ENCODE assay signal across 27 cellular contexts in the genomic region with DNA sequence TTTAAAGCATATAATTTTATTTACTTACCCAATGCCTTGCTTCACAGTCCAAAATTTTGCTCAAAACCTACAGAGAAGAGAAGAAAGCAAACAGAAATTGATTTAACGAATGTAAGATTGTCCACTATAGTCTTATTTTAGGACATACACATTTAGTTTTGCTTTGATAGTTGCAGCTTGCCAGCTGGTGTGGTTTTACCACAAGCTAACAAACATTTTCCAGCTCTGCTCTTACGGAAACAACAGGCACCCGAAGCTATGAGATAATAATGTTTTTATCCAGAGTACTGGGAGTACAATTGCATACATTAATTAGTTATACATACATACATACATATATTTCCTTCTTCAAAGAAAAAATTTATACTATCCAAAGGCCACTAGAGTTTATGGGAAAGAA. TPM values are rescaled to one million over a fixed set of nuclear protein-coding genes. Genes with fewer than 3 reads are reported as not detected.
DNase-seq lines count a peak whose midpoint lies in the region; ATAC-seq and TF ChIP-seq lines count a peak whose summit lies in the region.
"Had no signal": no experiment of that assay in that cellular context is flagged by ENCODE, and none has a peak within 500 bp of the region (broad histone marks: within the 10 kb centered on the region; RNA-seq: fewer than 3 reads in every experiment).

No MANE protein-coding gene starts in this region.

- H3K9ac ChIP-seq in subcutaneous abdominal adipose tissue (ENCODE audit: low read length in 5 of 5) = peak overlapping the region in 3 of 5 donors; percentile 0 to 100 (median 99)

- peaks cover 0 to 55% (median 36%) of the 10 kb centered on the region in 12 donors for H3K4me1 ChIP-seq in heart left ventricle
- peaks cover 15 to 56% (median 35%) of the 10 kb centered on the region in 5 donors for H3K4me1 ChIP-seq in subcutaneous abdominal adipose tissue (ENCODE audit: control insufficient read depth in 5 of 5, insufficient read depth in 5 of 5, low read length in 5 of 5)

- WGBS in heart left ventricle, 4 donors = 42 to 53% (median 47%) methylated on average over 3 of the region's 3 CpGs

- H3K36me3 ChIP-seq in heart left ventricle (peaks cover 0 to 50% (median 44%) of the 10 kb centered on the region in 9 donors), subcutaneous abdominal adipose tissue (ENCODE audit: control insufficient read depth in 5 of 5, insufficient read depth in 5 of 5, low read length in 5 of 5) (peaks cover 32 to 50% (median 44%) of the 10 kb centered on the region in 5 donors)
- H3K36me3 ChIP-seq: ovary had no signal

- H3K27ac ChIP-seq in heart left ventricle (peak overlapping the region in 11 of 12 donors; percentile 23 to 100 (median 97)), subcutaneous abdominal adipose tissue (ENCODE audit: low read depth, low read length) (peak overlapping the region; percentile 100)
- H3K27ac ChIP-seq: body of pancreas, hepatocyte, thoracic aorta, VCaP had no signal

- no peak for TF ChIP-seq CTCF in heart left ventricle (IDR thresholded peaks at IDR 0.05)

- ATAC-seq in heart left ventricle (no peak), left cardiac atrium (no peak), HG02885 (IDR thresholded peaks at IDR 0.05; ENCODE audit: poor library complexity, unreplicated experiment) (no peak), GM19463 (IDR thresholded peaks at IDR 0.05; ENCODE audit: unreplicated experiment) (no peak)
- ATAC-seq: activated naive CD8-positive, alpha-beta T cell treated with anti-CD3 and anti-CD28 coated beads, Interleukin-2, amount 50 U/mL, for 24 hours; body of pancreas; CD8-positive, alpha-beta T cell; left colon; stimulated activated naive CD8-positive, alpha-beta T cell treated with anti-CD3 and anti-CD28 coated beads, Interleukin-15, Interleukin-2, amounts not matched to agents 100 U/mL and 50 U/mL, for 24 hours had no signal

- H3K4me3 ChIP-seq in heart left ventricle = peak overlapping the region in 3 of 12 donors; percentile 67 to 89 (median 79)
- H3K4me3 ChIP-seq in subcutaneous abdominal adipose tissue (ENCODE audit: low read depth in 1 of 5, low read length in 5 of 5) = peak overlapping the region in 4 of 5 donors; percentile 68 to 98 (median 89)
- H3K4me3 ChIP-seq: body of pancreas, hepatocyte, ovary, thoracic aorta had no signal

- H3K9me3 ChIP-seq in heart left ventricle = no peaks in the 10 kb centered on the region
- no peaks in the 10 kb centered on the region for H3K9me3 ChIP-seq in subcutaneous abdominal adipose tissue (ENCODE audit: control insufficient read depth in 5 of 5, low read length in 5 of 5)
- H3K9me3 ChIP-seq: body of pancreas, ovary, thoracic aorta had no signal

- H3K27me3 ChIP-seq in heart left ventricle (no peaks in the 10 kb centered on the region), subcutaneous abdominal adipose tissue (ENCODE audit: control insufficient read depth in 5 of 5, insufficient read depth in 4 of 5, low read length in 5 of 5) (no peaks in the 10 kb centered on the region)
- H3K27me3 ChIP-seq: body of pancreas, hepatocyte, ovary had no signal

- no peak for TF ChIP-seq POLR2A in heart left ventricle (IDR thresholded peaks at IDR 0.05)

- intact Hi-C loops in heart left ventricle (cut with DNase I) = loop anchor here in 6 of 10 donors (5.0 to 10.0 kb wide), 4 partner anchors 1310 to 1500 kb away; no protein-coding TSS in a partner anchor
- intact Hi-C loops in left cardiac atrium (cut with DNase I) = loop anchor here in 1 of 2 donors (10.0 kb wide), 1 partner anchor 1410 kb away; no protein-coding TSS in a partner anchor

- no peak for DNase-seq in heart left ventricle
- no peak for DNase-seq in left cardiac atrium
- peak; percentile 54 for DNase-seq in astrocyte of the hippocampus (ENCODE audit: low read depth, low spot score)
- peak; percentile 55 for DNase-seq in myocyte (ENCODE audit: low read depth)
- DNase-seq in activated CD8-positive, alpha-beta memory T cell treated with anti-CD3 and anti-CD28 coated beads, Interleukin-2, amount 50 U/mL, for 48 hours = no peak
- DNase-seq: activated CD4-positive, alpha-beta T cell treated with anti-CD3 and anti-CD28 coated beads for 4 hours; activated naive CD8-positive, alpha-beta T cell treated with anti-CD3 and anti-CD28 coated beads, Interleukin-2, amount 50 U/mL, for 24 hours; activated T-cell treated with anti-CD3 and anti-CD28 coated beads, Interleukin-2, amount 50 U/mL, for 24 hours; AML-193; body of pancreas; CD8-positive, alpha-beta T cell; DMS153; left colon; mesendoderm; naive B cell; NCI-H1436; ovary; stimulated activated naive CD8-positive, alpha-beta T cell treated with anti-CD3 and anti-CD28 coated beads, Interleukin-15, Interleukin-2, amounts not matched to agents 100 U/mL and 50 U/mL, for 24 hours had no signal

RNA-seq across cellular contexts. Expression of gene BCL6, which starts 10.4 kb away (rescaled TPM):
- total RNA-seq in heart left ventricle (100 to 1,000 TPM in 1 of 9 donors, 10 to 100 TPM in 8; 29.7 to 109 (median 62.0) TPM), left cardiac atrium (100 to 1,000 TPM in 1 of 2 donors, 10 to 100 TPM in 1; 91.7 to 113 TPM), myocyte (86.6 and 95.7 TPM in 2 replicates)
- 10 to 100 TPM; 29.3 to 45.7 TPM for polyA plus RNA-seq in heart left ventricle
- 22.3 TPM for polyA plus RNA-seq in myocyte (2012)

RNA-seq across cellular contexts. Expression of gene RTP2, which starts 32.5 kb away (rescaled TPM):
- total RNA-seq in heart left ventricle (not detected), left cardiac atrium (not detected), myocyte (not detected in 2 replicates)
- not detected for polyA plus RNA-seq in heart left ventricle
- not detected for polyA plus RNA-seq in myocyte (2012)
- total RNA-seq: activated CD8-positive, alpha-beta memory T cell treated with anti-CD3 and anti-CD28 coated beads for 36 hours; body of pancreas; CD8-positive, alpha-beta T cell; cerebellum; hepatocyte; left colon; NCI-H460; ovary; thoracic aorta had no signal
- polyA plus RNA-seq: hepatocyte, ovary had no signal

Comparison
In these comparisons a context has a peak if more than half of its experiments do, and no peak if none do; other contexts are left out.
1. DNase-seq: peak in astrocyte of the hippocampus (single experiment) and myocyte (single experiment); none in heart left ventricle (0 of 5), left cardiac atrium (single experiment) and activated CD8-positive, alpha-beta memory T cell treated with anti-CD3 and anti-CD28 coated beads, Interleukin-2, amount 50 U/mL, for 48 hours (single experiment).